Comparison of ENCODE assay signal across 20 cellular contexts in genomic region chr11:3909901-3910300, GRCh38. TPM values are rescaled to one million over a fixed set of nuclear protein-coding genes. Genes with fewer than 3 reads are reported as not detected.
DNase-seq lines count a peak whose midpoint lies in the region; ATAC-seq, FAIRE-seq and TF ChIP-seq lines count a peak whose summit lies in the region.
"Had no signal": no experiment of that assay in that cellular context is flagged by ENCODE, and none has a peak within 500 bp of the region (broad histone marks: within the 10 kb centered on the region; RNA-seq: fewer than 3 reads in every experiment).

No MANE protein-coding gene starts in this region.

- no peak for TF ChIP-seq CTCF in K562 (IDR thresholded peaks at IDR 0.05 in 2 of 3, conservative IDR thresholded peaks at IDR 0.05 in 1 of 3; ENCODE audit: insufficient read depth in 2 of 3, low read depth in 1 of 3, low read length in 3 of 3)
- TF ChIP-seq CTCF in psoas muscle (IDR thresholded peaks at IDR 0.05): no peak

- H3K4me2 ChIP-seq in K562 (ENCODE audit: insufficient read depth, low read length): no peak overlapping the region

- H3K9me3 Mint-ChIP-seq in activated T-cell treated with anti-CD3 and anti-CD28 coated beads, Interleukin-2, amount 50 U/mL, for 72 hours: no peaks in the 10 kb centered on the region
- H3K9me3 Mint-ChIP-seq in CD4-positive, alpha-beta memory T cell: no peaks in the 10 kb centered on the region
- H3K9me3 Mint-ChIP-seq: HFFc6 had no signal

- CTCF ChIA-PET in CD4-positive, alpha-beta memory T cell (lab: Charles Lee; ENCODE audit: partially characterized antibody): no interaction called here
- CTCF ChIA-PET in K562 (lab: Yijun Ruan, JAX; ENCODE audit: low intra/inter-chr PET ratio): no interaction called here

- peaks cover 63% of the 10 kb centered on the region for H3K4me1 Mint-ChIP-seq in activated T-cell treated with anti-CD3 and anti-CD28 coated beads, Interleukin-2, amount 50 U/mL, for 72 hours (ENCODE audit: low read depth)
- peaks cover 56 to 82% (median 69%) of the 10 kb centered on the region in 4 donors for H3K4me1 Mint-ChIP-seq in CD4-positive, alpha-beta memory T cell

- H3K4me3 ChIP-seq in CD4-positive, alpha-beta memory T cell (ENCODE audit: low read length in 2 of 2): no peak overlapping the region
- H3K4me3 ChIP-seq in K562: no peak overlapping the region
- no peak overlapping the region for H3K4me3 ChIP-seq in psoas muscle
- no peak overlapping the region for H3K4me3 ChIP-seq in aorta (ENCODE audit: low read length in 2 of 2)

- intact Hi-C loops in CD4-positive, alpha-beta memory T cell (cut with micrococcal nuclease): loop anchor here (5.0 kb wide), 2 partner anchors 37 to 43 kb away; no protein-coding TSS in a partner anchor
- intact Hi-C loops in K562 (cut with micrococcal nuclease): no loop called here
- intact Hi-C loops in psoas muscle (cut with DNase I): loop anchor here (5.0 kb wide), 1 partner anchor 53 kb away; the partner anchor contains the start of gene STIM1 (in 2 of the 2)
- intact Hi-C loops in aorta (cut with DNase I): no loop called here

- no peak overlapping the region for H3K4me3 Mint-ChIP-seq in activated T-cell treated with anti-CD3 and anti-CD28 coated beads, Interleukin-2, amount 50 U/mL, for 72 hours
- H3K4me3 Mint-ChIP-seq in CD4-positive, alpha-beta memory T cell: no peak overlapping the region
- H3K4me3 Mint-ChIP-seq: HFFc6 had no signal

- H3K27ac Mint-ChIP-seq in activated T-cell treated with anti-CD3 and anti-CD28 coated beads, Interleukin-2, amount 50 U/mL, for 72 hours: peak overlapping the region; percentile 51
- H3K27ac Mint-ChIP-seq in CD4-positive, alpha-beta memory T cell: peak overlapping the region; percentile 17 to 87 (median 51)
- H3K27ac Mint-ChIP-seq: HFFc6 had no signal

- H3K36me3 Mint-ChIP-seq in activated T-cell treated with anti-CD3 and anti-CD28 coated beads, Interleukin-2, amount 50 U/mL, for 72 hours (ENCODE audit: insufficient read depth in 2 of 2): peaks cover 0 to 2% of the 10 kb centered on the region in 2 donors
- H3K36me3 Mint-ChIP-seq in CD4-positive, alpha-beta memory T cell: no peaks in the 10 kb centered on the region

- no TSS peak for BruUV-seq in K562 (replicated peaks; lab: Mats Ljungman, UMichigan)

- H3K27me3 Mint-ChIP-seq in activated T-cell treated with anti-CD3 and anti-CD28 coated beads, Interleukin-2, amount 50 U/mL, for 72 hours (ENCODE audit: low read depth): no peaks in the 10 kb centered on the region
- H3K27me3 Mint-ChIP-seq in CD4-positive, alpha-beta memory T cell: no peaks in the 10 kb centered on the region

- peaks cover 15% of the 10 kb centered on the region for H4K20me1 ChIP-seq in K562 (replicated peaks; ENCODE audit: control insufficient read depth, insufficient read depth, low read length)

- H3K27ac ChIP-seq in CD4-positive, alpha-beta memory T cell (ENCODE audit: low read depth, low read length): no peak overlapping the region
- H3K27ac ChIP-seq in K562 (ENCODE audit: extremely low read depth, low read depth, low read length) (no peak overlapping the region), psoas muscle (peak overlapping the region; percentile 0), aorta (ENCODE audit: low read depth in 1 of 2, low read length in 2 of 2) (no peak overlapping the region)

- no peak for DNase-seq in activated T-cell treated with anti-CD3 and anti-CD28 coated beads, Interleukin-2, amount 50 U/mL, for 72 hours
- DNase-seq in activated T-cell treated with anti-CD3 and anti-CD28 coated beads for 4 hours: no peak
- DNase-seq in CD4-positive, alpha-beta memory T cell: no peak
- no peak for DNase-seq in K562 (ENCODE audit: extremely low read depth in 1 of 4, low spot score in 3 of 4)
- DNase-seq in psoas muscle: no peak
- no peak for DNase-seq in C1 segment of cervical spinal cord (lab: John Stamatoyannopoulos, UW)
- DNase-seq in aorta: no peak
- DNase-seq: DMS79 treated with DMSO at 0.1 percent for 48 hours; HFFc6; KBM-7; NCI-H1105 treated with DMSO at 0.1 percent for 48 hours; NCI-H1694; NCI-H2081 treated with DMSO at 0.1 percent for 48 hours; NCI-H748 treated with DMSO at 0.1 percent for 48 hours; NK-92 treated with Interleukin-12 subunit alpha and Interleukin-12 subunit beta, amount 100 ng/mL, for 24 hours; Right ventricle myocardium superior had no signal

- 44% methylated on average over 3 of the region's 3 CpGs for WGBS in K562 (ENCODE audit: insufficient coverage, low coverage, missing lambda C conversion rate)
- WGBS in psoas muscle, 3 donors: 36 to 62% (median 40%) methylated on average over 3 of the region's 3 CpGs
- WGBS in aorta, 2 donors: 31 to 42% methylated on average over 3 of the region's 3 CpGs

- no peak overlapping the region for H3K9ac ChIP-seq in K562 (ENCODE audit: insufficient read depth in 1 of 2, low read depth in 2 of 2, low read length in 2 of 2)

- H3K9me3 ChIP-seq in CD4-positive, alpha-beta memory T cell (ENCODE audit: control insufficient read depth in 1 of 2, low read length in 2 of 2): no peaks in the 10 kb centered on the region
- H3K9me3 ChIP-seq in K562 (replicated peaks; ENCODE audit: control insufficient read depth, insufficient read depth, low read depth, low read length) (no peaks in the 10 kb centered on the region), psoas muscle (no peaks in the 10 kb centered on the region), aorta (ENCODE audit: control insufficient read depth, low read length) (no peaks in the 10 kb centered on the region)

- FAIRE-seq in K562 (lab: Jason Lieb, UNC): no peak
- FAIRE-seq: A204.1, H54, RCC 7860 had no signal

- no peak for TF ChIP-seq POLR2A in K562 (conservative IDR thresholded peaks at IDR 0.05)

- peaks cover 68% of the 10 kb centered on the region for H3K4me1 ChIP-seq in CD4-positive, alpha-beta memory T cell (ENCODE audit: insufficient read depth, low read length)
- H3K4me1 ChIP-seq in K562 (replicated peaks in 1 of 2; ENCODE audit: control insufficient read depth in 2 of 2, insufficient read depth in 2 of 2, low read length in 2 of 2) (peaks cover 4 to 38% of the 10 kb centered on the region in 2 experiments), psoas muscle (peaks cover 45% of the 10 kb centered on the region), aorta (ENCODE audit: control insufficient read depth in 1 of 2, insufficient read depth in 2 of 2, low read length in 2 of 2) (peaks cover 2% of the 10 kb centered on the region in 2 donors)

- H3K79me2 ChIP-seq in K562 (ENCODE audit: control insufficient read depth, insufficient read depth, low read length): peaks cover 56% of the 10 kb centered on the region

- in situ Hi-C loops in K562 (cut with MboI): no loop called here

- H3K9me1 ChIP-seq in K562 (ENCODE audit: control insufficient read depth, insufficient read depth, low read length): no peaks in the 10 kb centered on the region

- no peaks in the 10 kb centered on the region for H3K27me3 ChIP-seq in CD4-positive, alpha-beta memory T cell (ENCODE audit: insufficient read depth, low read length)
- H3K27me3 ChIP-seq in K562 (ENCODE audit: control insufficient read depth in 2 of 2, insufficient read depth in 2 of 2, low read length in 2 of 2) (no peaks in the 10 kb centered on the region), psoas muscle (ENCODE audit: insufficient read depth in 3 of 3, low read length in 2 of 3) (no peaks in the 10 kb centered on the region), aorta (ENCODE audit: control insufficient read depth in 1 of 2, insufficient read depth in 2 of 2, low read length in 1 of 2) (no peaks in the 10 kb centered on the region)

- H2AFZ ChIP-seq in K562 (ENCODE audit: low read depth, low read length): no peak overlapping the region

- TF ChIP-seq RAD21 in K562 (CRISPR knock-in tag; conservative IDR thresholded peaks at IDR 0.05 in 1 of 2, IDR thresholded peaks at IDR 0.05 in 1 of 2): no peak

- POLR2A ChIA-PET in CD4-positive, alpha-beta memory T cell (lab: Charles Lee; ENCODE audit: partially characterized antibody): interaction anchor here (0.9 to 3.3 kb wide), 2 partner anchors 16 to 54 kb away, joined by 3 to 11 read pairs; partner anchors contain the start of gene STIM1
- POLR2A ChIA-PET in K562 (lab: Yijun Ruan, JAX): no interaction called here

- TF ChIP-seq EP300 in K562 (IDR thresholded peaks at IDR 0.05; ENCODE audit: low read length): no peak

- ATAC-seq in activated T-cell treated with anti-CD3 and anti-CD28 coated beads, Interleukin-2, amount 50 U/mL, for 72 hours (replicated peaks in 1 of 2): no peak
- no peak for ATAC-seq in K562
- no peak for ATAC-seq in psoas muscle
- ATAC-seq in GM18502 (IDR thresholded peaks at IDR 0.05; ENCODE audit: poor library complexity, unreplicated experiment): no peak
- no peak for ATAC-seq in aorta (ENCODE audit: low FRiP score)

- H3K36me3 ChIP-seq in CD4-positive, alpha-beta memory T cell (ENCODE audit: insufficient read depth, low read length): no peaks in the 10 kb centered on the region
- H3K36me3 ChIP-seq in K562 (ENCODE audit: control insufficient read depth, insufficient read depth, low read length) (no peaks in the 10 kb centered on the region), psoas muscle (ENCODE audit: insufficient read depth in 1 of 2, low read depth in 1 of 2) (no peaks in the 10 kb centered on the region), aorta (ENCODE audit: control insufficient read depth in 1 of 2, insufficient read depth in 2 of 2, low read length in 1 of 2) (peaks cover 0 to 2% of the 10 kb centered on the region in 2 donors)

RNA-seq across cellular contexts. Expression of gene STIM1, which starts 54.4 kb away (rescaled TPM):
- 100 to 1,000 TPM; 129 to 157 TPM for total RNA-seq in activated T-cell treated with anti-CD3 and anti-CD28 coated beads, Interleukin-2, amount 50 U/mL, for 72 hours
- total RNA-seq in CD4-positive, alpha-beta memory T cell: 10 to 100 TPM; 87.1 to 87.4 TPM
- 10 to 100 TPM; 27.7 to 43.8 TPM for polyA plus RNA-seq in CD4-positive, alpha-beta memory T cell
- total RNA-seq in K562 (2011; cell fraction: chromatin; rRNA removed; ENCODE audit: low replicate concordance): 148 and 250 TPM in 2 replicates
- 183 and 205 TPM in 2 replicates for total RNA-seq in K562 (2011; cell fraction: nucleolus; rRNA removed)
- total RNA-seq in K562 (2011; cell fraction: nucleoplasm; rRNA removed): 147 and 198 TPM in 2 replicates
- total RNA-seq in K562 (2014; rRNA removed): 22.1 and 23.9 TPM in 2 replicates
- total RNA-seq in K562 (2014; rRNA removed; fragmentation: Illumina TruSeq; extraction: Trizol): 25.8 and 28.2 TPM in 2 replicates
- total RNA-seq in K562 (2015; rRNA removed; fragmentation: Illumina TruSeq; extraction: Trizol): 18.3 and 20.6 TPM in 2 replicates
- total RNA-seq in K562 (2021): 50.4 and 50.5 TPM in 2 replicates
- polyA plus RNA-seq in K562 (2011; rRNA removed): 30.2 and 42.1 TPM in 2 replicates
- polyA plus RNA-seq in K562 (2011; cell fraction: cytosol; rRNA removed): 32.2 and 32.4 TPM in 2 replicates
- polyA plus RNA-seq in K562 (2011; cell fraction: nucleus; rRNA removed): 47.0 and 55.3 TPM in 2 replicates
- polyA plus RNA-seq in K562 (2012): 55.9 and 67.3 TPM in 2 replicates
- polyA plus RNA-seq in K562 (2014; fragmentation: Illumina TruSeq; extraction: Trizol): 38.8 and 39.1 TPM in 2 replicates
- 1 to 10 TPM; 7.7 to 8.0 TPM for polyA plus RNA-seq in K562 (2014; fragmentation: Nextera tagmentation; extraction: Ambion mirVana)
- polyA plus RNA-seq in K562 (2014; rRNA removed): 22.5 and 24.7 TPM in 2 replicates
- polyA minus RNA-seq in K562 (2011; rRNA and poly(A)+ RNA removed): 160 and 190 TPM in 2 replicates
- polyA minus RNA-seq in K562 (2011; cell fraction: cytosol; rRNA and poly(A)+ RNA removed): 46.1 and 63.4 TPM in 2 replicates
- polyA minus RNA-seq in K562 (2011; cell fraction: nucleus; rRNA and poly(A)+ RNA removed): 30.4 and 55.1 TPM in 2 replicates
- 100 to 1,000 TPM in 3 of 4 donors, 10 to 100 TPM in 1; 97.5 to 147 (median 112) TPM for total RNA-seq in psoas muscle
- polyA plus RNA-seq in psoas muscle: 100 to 1,000 TPM in 1 of 3 donors, 10 to 100 TPM in 2; 52.1 to 133 (median 66.4) TPM
- 10 to 100 TPM; 63.4 to 69.5 TPM for total RNA-seq in aorta
- polyA plus RNA-seq in aorta: 10 to 100 TPM; 14.9 to 34.1 TPM

Comparison
In these comparisons a context has a peak if more than half of its experiments do, and no peak if none do; other contexts are left out.
1. intact Hi-C loops: an anchor here in CD4-positive, alpha-beta memory T cell (5.0 kb wide) and psoas muscle (5.0 kb wide); none called in K562 and aorta.